In genomic region chr20:6007094-6007528, GRCh38 we compare ENCODE assay signal across 8 cellular contexts. TPM values are rescaled to one million over a fixed set of nuclear protein-coding genes. Genes with fewer than 3 reads are reported as not detected.
A peak's percentile ranks its signal among the peaks of the same experiment; 100 is the strongest.
DNase-seq lines count a peak whose midpoint lies in the region; ATAC-seq and TF ChIP-seq lines count a peak whose summit lies in the region.

No MANE protein-coding gene starts in this region.

- ATAC-seq in GM21825 (IDR thresholded peaks at IDR 0.05; ENCODE audit: unreplicated experiment): no peak
- no peak for ATAC-seq in HG03025 (IDR thresholded peaks at IDR 0.05; ENCODE audit: low FRiP score, unreplicated experiment)

- H3K9ac ChIP-seq in KMS-11: peak overlapping the region; percentile 80; the same call in 1 of the 2 replicates

- no peaks in the 10 kb centered on the region for H4K20me1 ChIP-seq in KMS-11 (ENCODE audit: insufficient read depth)

- peak overlapping the region; percentile 49 for H3K27ac Mint-ChIP-seq in chondrocyte (ENCODE audit: unreplicated experiment)
- H3K27ac Mint-ChIP-seq in nephron: peak overlapping the region; percentile 69 to 93 (median 78)

- no peak for TF ChIP-seq CTCF in KMS-11 (conservative IDR thresholded peaks at IDR 0.05; ENCODE audit: low read depth, low read length)
- TF ChIP-seq CTCF in chondrocyte (IDR thresholded peaks at IDR 0.05): no peak
- no peak for TF ChIP-seq CTCF in nephron (IDR thresholded peaks at IDR 0.05; ENCODE audit: unreplicated experiment in 3 of 3)

- H3K4me1 Mint-ChIP-seq in chondrocyte (ENCODE audit: low read depth) (peaks cover 28% of the 10 kb centered on the region), nephron (peaks cover 25% of the 10 kb centered on the region)

- H3K27me3 Mint-ChIP-seq in chondrocyte (ENCODE audit: low read depth): no peaks in the 10 kb centered on the region
- H3K27me3 Mint-ChIP-seq in nephron (ENCODE audit: low read depth): no peaks in the 10 kb centered on the region

- H3K9me3 Mint-ChIP-seq in chondrocyte (ENCODE audit: low read depth): no peaks in the 10 kb centered on the region
- no peaks in the 10 kb centered on the region for H3K9me3 Mint-ChIP-seq in nephron

- peak overlapping the region; percentile 85 for H3K4me2 ChIP-seq in KMS-11

- H3K79me2 ChIP-seq in KMS-11 (ENCODE audit: insufficient read depth, low read depth): peaks cover 43% of the 10 kb centered on the region

- H3K36me3 ChIP-seq in KMS-11 (ENCODE audit: insufficient read depth): no peaks in the 10 kb centered on the region

- H3K27me3 ChIP-seq in KMS-11 (ENCODE audit: insufficient read depth, low read depth): no peaks in the 10 kb centered on the region

- no peak overlapping the region for H3K27ac ChIP-seq in KMS-11

- no peak overlapping the region for H2AFZ ChIP-seq in KMS-11 (ENCODE audit: low read depth)

- H3K36me3 Mint-ChIP-seq in chondrocyte (ENCODE audit: low read depth) (peaks cover 13% of the 10 kb centered on the region), nephron (ENCODE audit: low read depth) (peaks cover 22% of the 10 kb centered on the region)

- H3K4me3 Mint-ChIP-seq in chondrocyte (ENCODE audit: unreplicated experiment): peak overlapping the region; percentile 91
- H3K4me3 Mint-ChIP-seq in nephron: peak overlapping the region; percentile 91 to 97 (median 92)

- DNase-seq in CD1c-positive myeloid dendritic cell (ENCODE audit: extremely low spot score) (peak; percentile 4), chondrocyte (ENCODE audit: low spot score) (no peak), NCI-H1105 (lab: John Stamatoyannopoulos, UW) (no peak)
- no peak for DNase-seq in activated CD4-positive, CD25-positive, alpha-beta regulatory T cell (lab: John Stamatoyannopoulos, UW)

- H3K4me1 ChIP-seq in KMS-11 (ENCODE audit: low read depth, poor library complexity, severe bottlenecking): peaks cover 24% of the 10 kb centered on the region

- H3K4me3 ChIP-seq in KMS-11 (IDR thresholded peaks at IDR 0.05; ENCODE audit: insufficient read depth, low read depth, low read length): no peak overlapping the region

RNA-seq across cellular contexts. Expression of gene CRLS1, which starts 1.2 kb away (rescaled TPM):
- total RNA-seq in chondrocyte: 36.9 to 46.0 TPM (median 39.7 TPM) in 3 replicates

RNA-seq across cellular contexts. Expression of gene LRRN4, which starts 46.7 kb away (rescaled TPM):
- not detected in 3 replicates for total RNA-seq in chondrocyte

RNA-seq across cellular contexts. Expression of gene MCM8, which starts 56.7 kb away (rescaled TPM):
- total RNA-seq in chondrocyte: 4.2 to 9.2 TPM (median 5.0 TPM) in 3 replicates

RNA-seq across cellular contexts. Expression of gene TRMT6, which starts 56.8 kb away (rescaled TPM):
- total RNA-seq in chondrocyte: 9.3 to 11.4 TPM (median 9.7 TPM) in 3 replicates
